Comparison of ENCODE assay signal across 15 cellular contexts in the genomic region with DNA sequence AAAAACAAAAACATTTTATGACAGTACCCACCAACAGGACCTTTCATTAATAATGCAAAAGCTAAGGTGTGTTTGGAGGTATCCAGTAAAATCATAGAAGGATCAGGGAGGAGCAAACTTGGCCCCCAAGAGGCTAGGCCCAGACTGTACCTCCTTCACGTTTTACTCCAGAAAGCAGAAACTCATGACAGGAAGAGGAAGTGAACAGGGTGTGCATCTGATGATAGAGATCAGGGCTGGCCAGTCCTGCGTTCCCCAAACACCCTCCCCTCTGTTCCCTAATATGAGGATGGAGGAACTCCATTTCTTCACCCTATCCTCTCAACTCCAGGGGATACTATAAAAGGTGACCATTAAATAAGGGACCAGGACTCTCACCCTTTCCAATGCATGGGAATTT. TPM values are rescaled to one million over a fixed set of nuclear protein-coding genes. Genes with fewer than 3 reads are reported as not detected.
DNase-seq lines count a peak whose midpoint lies in the region; ATAC-seq and TF ChIP-seq lines count a peak whose summit lies in the region.
"Had no signal": no experiment of that assay in that cellular context is flagged by ENCODE, and none has a peak within 500 bp of the region (broad histone marks: within the 10 kb centered on the region; RNA-seq: fewer than 3 reads in every experiment).

No MANE protein-coding gene starts in this region.

- BruUV-seq in OCI-LY7 (replicated peaks; lab: Mats Ljungman, UMichigan): no TSS peak

- peak; percentile 54 for DNase-seq in OCI-LY7 (ENCODE audit: low spot score)
- DNase-seq in memory B cell (ENCODE audit: low spot score in 2 of 2): peak in 1 of 2 donors; percentile 53
- no peak for DNase-seq in G401 (ENCODE audit: low spot score)
- no peak for DNase-seq in NCI-H748 treated with DMSO at 0.1 percent for 48 hours (lab: John Stamatoyannopoulos, UW)
- no peak for DNase-seq in middle frontal gyrus (ENCODE audit: extremely low spot score, low spot score)
- no peak for DNase-seq in DMS 273 treated with DMSO at 0.1 percent for 48 hours (lab: John Stamatoyannopoulos, UW)
- DNase-seq: activated naive CD8-positive, alpha-beta T cell treated with anti-CD3 and anti-CD28 coated beads for 36 hours; head of caudate nucleus; thyroid gland had no signal

- no peaks in the 10 kb centered on the region for H3K9me2 ChIP-seq in OCI-LY7 (ENCODE audit: insufficient read depth, low read length)

- peaks cover 88% of the 10 kb centered on the region for H3K4me1 ChIP-seq in OCI-LY7 (ENCODE audit: insufficient read depth, low read length, poor library complexity, severe bottlenecking)
- H3K4me1 ChIP-seq: thyroid gland had no signal

- peak overlapping the region; percentile 41 for H3K4me2 ChIP-seq in OCI-LY7 (ENCODE audit: low read length)

- no peak for TF ChIP-seq CTCF in OCI-LY7 (conservative IDR thresholded peaks at IDR 0.05; ENCODE audit: low read length)

- H3K27me3 Mint-ChIP-seq in memory B cell: no peaks in the 10 kb centered on the region
- H3K27me3 Mint-ChIP-seq: activated naive CD8-positive, alpha-beta T cell treated with anti-CD3 and anti-CD28 coated beads for 36 hours had no signal

- peak overlapping the region; percentile 50 for H3K4me3 Mint-ChIP-seq in memory B cell
- H3K4me3 Mint-ChIP-seq: activated naive CD8-positive, alpha-beta T cell treated with anti-CD3 and anti-CD28 coated beads for 36 hours; T-helper 2 cell treated with Interferon-gamma antibody and Interleukin-4, amounts not matched to agents 5 μg/mL and 100 μg/mL, for 36 hours had no signal

- H2AFZ ChIP-seq in OCI-LY7 (ENCODE audit: low read length): peak overlapping the region; percentile 82

- peaks cover 7% of the 10 kb centered on the region; the same call in 1 of the 2 replicates for H3K36me3 ChIP-seq in OCI-LY7 (ENCODE audit: insufficient read depth, low read length)
- H3K36me3 ChIP-seq: thyroid gland had no signal

- ATAC-seq in GM18505 (IDR thresholded peaks at IDR 0.05; ENCODE audit: unreplicated experiment) (no peak), HG03175 (IDR thresholded peaks at IDR 0.05; ENCODE audit: unreplicated experiment) (peak; percentile 49), memory B cell (ENCODE audit: low read depth) (peak; percentile 82)
- ATAC-seq: HCT116 had no signal

- CTCF ChIA-PET in OCI-LY7 (lab: Charles Lee; ENCODE audit: unreplicated experiment): interaction anchor here (1.2 to 4.4 kb wide), 2 partner anchors 104 to 119 kb away, joined by 3 to 23 read pairs; a partner anchor contains a TSS

- H4K20me1 ChIP-seq in OCI-LY7 (ENCODE audit: insufficient read depth, low read length): no peaks in the 10 kb centered on the region

- intact Hi-C loops in OCI-LY7 (cut with micrococcal nuclease; ENCODE audit: unreplicated experiment): no loop called here

- no peaks in the 10 kb centered on the region for H3K36me3 Mint-ChIP-seq in memory B cell
- H3K36me3 Mint-ChIP-seq: activated naive CD8-positive, alpha-beta T cell treated with anti-CD3 and anti-CD28 coated beads for 36 hours had no signal

- peak overlapping the region; percentile 36 for H3K27ac ChIP-seq in OCI-LY7 (ENCODE audit: low read depth, low read length, poor library complexity, severe bottlenecking)
- H3K27ac ChIP-seq: thyroid gland had no signal

- peak overlapping the region; percentile 2 for H3K4me3 ChIP-seq in OCI-LY7 (ENCODE audit: low read depth, low read length, poor library complexity, severe bottlenecking)
- H3K4me3 ChIP-seq: thyroid gland had no signal

- in situ Hi-C loops in G401 (cut with HindIII; ENCODE audit: low sequenced_read_pairs): no loop called here

- peaks cover 4% of the 10 kb centered on the region for H3K9me3 Mint-ChIP-seq in memory B cell
- H3K9me3 Mint-ChIP-seq: activated naive CD8-positive, alpha-beta T cell treated with anti-CD3 and anti-CD28 coated beads for 36 hours; T-helper 2 cell treated with Interferon-gamma antibody and Interleukin-4, amounts not matched to agents 5 μg/mL and 100 μg/mL, for 36 hours had no signal

- no peaks in the 10 kb centered on the region for H3K79me2 ChIP-seq in OCI-LY7 (ENCODE audit: insufficient read depth, low read depth, low read length)

- H3K4me1 Mint-ChIP-seq in memory B cell: peaks cover 61% of the 10 kb centered on the region

- peak; percentile 39 for TF ChIP-seq POLR2A in GM18505 (IDR thresholded peaks at IDR 0.05; ENCODE audit: borderline replicate concordance, extremely low read depth, insufficient read depth, insufficient read length)

- peaks cover 12% of the 10 kb centered on the region; the same call in 1 of the 2 replicates for H3K9me3 ChIP-seq in OCI-LY7 (ENCODE audit: low read length)
- H3K9me3 ChIP-seq: thyroid gland had no signal

- POLR2A ChIA-PET in OCI-LY7 (lab: Charles Lee): interaction anchor here (0.7 to 4.4 kb wide), 7 partner anchors 14 to 133 kb away, joined by 3 to 69 read pairs (median 3); a partner anchor contains a TSS

- peak overlapping the region; percentile 83 for H3K27ac Mint-ChIP-seq in memory B cell
- H3K27ac Mint-ChIP-seq: activated naive CD8-positive, alpha-beta T cell treated with anti-CD3 and anti-CD28 coated beads for 36 hours; T-helper 2 cell treated with Interferon-gamma antibody and Interleukin-4, amounts not matched to agents 5 μg/mL and 100 μg/mL, for 36 hours had no signal

RNA-seq across cellular contexts. Expression of a gene that starts 10.2 kb away (rescaled TPM):
- 1.8 TPM in 1 of 2 replicates, not detected in the other for total RNA-seq in OCI-LY7 (2014; rRNA removed; shearing (Covaris generic))
- total RNA-seq in OCI-LY7 (2022): not detected in 2 replicates
- total RNA-seq in G401 (2014; rRNA removed; shearing (Covaris generic)): not detected in 2 replicates
- total RNA-seq: activated CD8-positive, alpha-beta memory T cell treated with anti-CD3 and anti-CD28 coated beads for 36 hours; activated naive CD8-positive, alpha-beta T cell treated with anti-CD3 and anti-CD28 coated beads for 36 hours; liver; thyroid gland had no signal

RNA-seq across cellular contexts. Expression of a gene that starts 26.7 kb away (rescaled TPM):
- 435 and 488 TPM in 2 replicates for total RNA-seq in OCI-LY7 (2014; rRNA removed; shearing (Covaris generic))
- total RNA-seq in OCI-LY7 (2022): 559 and 603 TPM in 2 replicates
- not detected in 2 replicates for total RNA-seq in G401 (2014; rRNA removed; shearing (Covaris generic))

RNA-seq across cellular contexts. Expression of a gene that starts 32.8 kb away (rescaled TPM):
- not detected in 2 replicates for total RNA-seq in OCI-LY7 (2014; rRNA removed; shearing (Covaris generic))
- total RNA-seq in OCI-LY7 (2022): not detected in 2 replicates
- total RNA-seq in G401 (2014; rRNA removed; shearing (Covaris generic)): not detected in 2 replicates
- total RNA-seq: activated CD8-positive, alpha-beta memory T cell treated with anti-CD3 and anti-CD28 coated beads for 36 hours; activated naive CD8-positive, alpha-beta T cell treated with anti-CD3 and anti-CD28 coated beads for 36 hours; liver; thyroid gland had no signal

RNA-seq across cellular contexts. Expression of a gene that starts 53.0 kb away (rescaled TPM):
- not detected in 2 replicates for total RNA-seq in OCI-LY7 (2014; rRNA removed; shearing (Covaris generic))
- total RNA-seq in OCI-LY7 (2022): not detected in 2 replicates
- total RNA-seq in G401 (2014; rRNA removed; shearing (Covaris generic)): not detected in 2 replicates
- total RNA-seq: activated CD8-positive, alpha-beta memory T cell treated with anti-CD3 and anti-CD28 coated beads for 36 hours; activated naive CD8-positive, alpha-beta T cell treated with anti-CD3 and anti-CD28 coated beads for 36 hours; liver; thyroid gland had no signal

Comparison
In these comparisons a context has a peak if more than half of its experiments do, and no peak if none do; other contexts are left out.
1. RNA of a gene that starts 26.7 kb away (total RNA-seq): 435 to 603 TPM in OCI-LY7; not detected in G401; every median in the first group is over 100 times any median in the second.